ENCODE assay signal across 14 cellular contexts in genomic region chr2:109084341-109084740, GRCh38. TPM values are rescaled to one million over a fixed set of nuclear protein-coding genes. Genes with fewer than 3 reads are reported as not detected.
DNase-seq lines count a peak whose midpoint lies in the region; ATAC-seq and TF ChIP-seq lines count a peak whose summit lies in the region.
"Had no signal": no experiment of that assay in that cellular context is flagged by ENCODE, and none has a peak within 500 bp of the region (broad histone marks: within the 10 kb centered on the region; RNA-seq: fewer than 3 reads in every experiment).

No MANE protein-coding gene starts in this region.

- DNase-seq in activated CD8-positive, alpha-beta memory T cell treated with anti-CD3 and anti-CD28 coated beads, Interleukin-2, amount 10 ng/mL, durations not matched to agents 7 days and 5 days = peak; percentile 26
- DNase-seq in activated CD8-positive, alpha-beta memory T cell treated with anti-CD3 and anti-CD28 coated beads, Interleukin-2, amount 50 U/mL, for 48 hours = no peak
- DNase-seq in NCI-H2029 treated with DMSO at 0.1 percent for 48 hours (lab: John Stamatoyannopoulos, UW) (peak; percentile 44), pons (ENCODE audit: low spot score) (peak; percentile 18), chondrocyte (ENCODE audit: low spot score) (no peak), iPS-NIHi11 (ENCODE audit: low spot score) (no peak)
- DNase-seq: Calu3, DMS79 treated with DMSO at 0.1 percent for 48 hours, GF-D8, H9 had no signal

- H3K27ac Mint-ChIP-seq in activated CD8-positive, alpha-beta memory T cell treated with anti-CD3 and anti-CD28 coated beads, Interleukin-2, amount 10 ng/mL, durations not matched to agents 7 days and 5 days = no peak overlapping the region
- no peak overlapping the region for H3K27ac Mint-ChIP-seq in chondrocyte (ENCODE audit: unreplicated experiment)
- H3K27ac Mint-ChIP-seq: B cell; CD8-positive, alpha-beta T cell; H9 had no signal

- CTCF ChIA-PET in activated CD8-positive, alpha-beta memory T cell treated with anti-CD3 and anti-CD28 coated beads, Interleukin-2, amount 10 ng/mL, durations not matched to agents 7 days and 5 days (lab: Charles Lee) = no interaction called here

- no peaks in the 10 kb centered on the region for H3K36me3 Mint-ChIP-seq in activated CD8-positive, alpha-beta memory T cell treated with anti-CD3 and anti-CD28 coated beads, Interleukin-2, amount 10 ng/mL, durations not matched to agents 7 days and 5 days
- H3K36me3 Mint-ChIP-seq in chondrocyte (ENCODE audit: low read depth) = no peaks in the 10 kb centered on the region
- H3K36me3 Mint-ChIP-seq: CD8-positive, alpha-beta T cell had no signal

- no peak overlapping the region for H3K4me3 Mint-ChIP-seq in activated CD8-positive, alpha-beta memory T cell treated with anti-CD3 and anti-CD28 coated beads, Interleukin-2, amount 10 ng/mL, durations not matched to agents 7 days and 5 days
- no peak overlapping the region for H3K4me3 Mint-ChIP-seq in chondrocyte (ENCODE audit: unreplicated experiment)
- H3K4me3 Mint-ChIP-seq: B cell; CD8-positive, alpha-beta T cell; H9 had no signal

- no peaks in the 10 kb centered on the region for H3K9me3 Mint-ChIP-seq in activated CD8-positive, alpha-beta memory T cell treated with anti-CD3 and anti-CD28 coated beads, Interleukin-2, amount 10 ng/mL, durations not matched to agents 7 days and 5 days (ENCODE audit: low read depth)
- H3K9me3 Mint-ChIP-seq in chondrocyte (ENCODE audit: low read depth) = no peaks in the 10 kb centered on the region
- H3K9me3 Mint-ChIP-seq: CD8-positive, alpha-beta T cell had no signal

- no peak for ATAC-seq in activated CD8-positive, alpha-beta memory T cell treated with anti-CD3 and anti-CD28 coated beads, Interleukin-2, amount 10 ng/mL, durations not matched to agents 7 days and 5 days
- ATAC-seq in GM18858 (IDR thresholded peaks at IDR 0.05; ENCODE audit: unreplicated experiment) = no peak
- ATAC-seq: CD8-positive, alpha-beta T cell; GM12878 had no signal

- H3K4me1 Mint-ChIP-seq in activated CD8-positive, alpha-beta memory T cell treated with anti-CD3 and anti-CD28 coated beads, Interleukin-2, amount 10 ng/mL, durations not matched to agents 7 days and 5 days = no peaks in the 10 kb centered on the region
- H3K4me1 Mint-ChIP-seq in chondrocyte (ENCODE audit: low read depth) = peaks cover 6% of the 10 kb centered on the region
- H3K4me1 Mint-ChIP-seq: B cell, H9 had no signal

- H3K27me3 Mint-ChIP-seq in activated CD8-positive, alpha-beta memory T cell treated with anti-CD3 and anti-CD28 coated beads, Interleukin-2, amount 10 ng/mL, durations not matched to agents 7 days and 5 days = no peaks in the 10 kb centered on the region
- peaks cover 33% of the 10 kb centered on the region for H3K27me3 Mint-ChIP-seq in chondrocyte (ENCODE audit: low read depth)

- no peak for TF ChIP-seq CTCF in chondrocyte (IDR thresholded peaks at IDR 0.05)

RNA-seq across cellular contexts. Expression of gene SH3RF3, which starts 44.7 kb away (rescaled TPM):
- under 1 TPM; 0.05 to 0.06 TPM for total RNA-seq in activated CD8-positive, alpha-beta memory T cell treated with anti-CD3 and anti-CD28 coated beads, Interleukin-2, amount 10 ng/mL, durations not matched to agents 7 days and 5 days
- 58.8 to 66.2 TPM (median 59.5 TPM) in 3 replicates for total RNA-seq in chondrocyte

Comparison
In these comparisons a context has a peak if more than half of its experiments do, and no peak if none do; other contexts are left out.
1. DNase-seq: peak in activated CD8-positive, alpha-beta memory T cell treated with anti-CD3 and anti-CD28 coated beads, Interleukin-2, amount 10 ng/mL, durations not matched to agents 7 days and 5 days (single experiment), NCI-H2029 treated with DMSO at 0.1 percent for 48 hours (single experiment) and pons (single experiment); none in activated CD8-positive, alpha-beta memory T cell treated with anti-CD3 and anti-CD28 coated beads, Interleukin-2, amount 50 U/mL, for 48 hours (single experiment), chondrocyte (single experiment) and iPS-NIHi11 (single experiment).
2. RNA of gene SH3RF3, which starts 44.7 kb away (total RNA-seq): 58.8 to 66.2 TPM in chondrocyte; 0.05 to 0.06 TPM in activated CD8-positive, alpha-beta memory T cell treated with anti-CD3 and anti-CD28 coated beads, Interleukin-2, amount 10 ng/mL, durations not matched to agents 7 days and 5 days; every median in the first group is over 10 times any median in the second.